ENCODE assay signal across 8 cellular contexts in the genomic region with DNA sequence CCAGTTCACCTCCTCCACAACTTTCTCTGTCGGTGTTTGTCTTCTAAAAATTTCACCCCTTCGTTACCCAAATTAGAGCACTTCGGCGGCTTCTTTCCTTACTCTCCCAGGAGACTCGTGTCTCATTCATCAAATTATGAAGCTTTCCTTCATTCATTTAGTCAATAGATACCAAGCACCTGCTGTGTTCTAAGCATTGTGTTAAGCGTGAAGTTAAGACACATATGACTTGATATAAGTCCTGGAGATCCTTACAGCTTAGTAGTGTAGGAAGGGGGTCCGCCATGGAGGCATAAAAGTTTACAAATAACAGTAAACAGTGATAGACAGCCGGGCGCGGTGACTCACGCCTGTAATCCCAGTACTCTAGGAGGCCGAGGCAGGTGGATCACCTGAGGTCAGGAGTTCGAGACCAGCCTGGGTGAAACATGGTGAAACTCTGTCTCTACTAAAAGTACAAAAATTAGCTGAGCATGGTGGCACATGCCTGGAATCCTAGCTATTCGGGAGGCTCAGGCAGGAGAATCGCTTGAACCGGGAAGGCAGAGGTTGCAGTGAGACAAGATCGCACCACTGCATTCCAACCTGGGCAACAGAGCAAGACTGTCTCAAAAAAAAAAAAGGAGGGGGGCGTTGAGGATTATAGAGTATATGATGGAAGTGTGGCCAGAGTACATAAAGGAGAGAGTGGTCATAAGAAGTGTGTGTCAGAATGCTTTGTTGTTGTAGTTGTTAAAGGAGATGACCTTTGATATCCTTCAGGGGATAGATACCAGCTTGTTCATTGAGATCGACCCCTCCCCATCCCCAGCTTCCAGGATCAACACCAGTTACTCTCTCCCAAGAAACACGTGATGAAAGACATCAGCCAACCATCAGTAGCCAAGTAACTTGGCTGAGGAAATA. TPM values are rescaled to one million over a fixed set of nuclear protein-coding genes. Genes with fewer than 3 reads are reported as not detected.
DNase-seq lines count a peak whose midpoint lies in the region; ATAC-seq and TF ChIP-seq lines count a peak whose summit lies in the region.

No MANE protein-coding gene starts in this region.

- H3K4me3 ChIP-seq in right atrium auricular region, result peak overlapping the region; percentile 24 to 64

- no peaks in the 10 kb centered on the region for H3K27me3 ChIP-seq in right atrium auricular region

- peaks cover 2% of the 10 kb centered on the region for H3K27me3 Mint-ChIP-seq in activated CD4-positive, alpha-beta memory T cell treated with anti-CD3 and anti-CD28 coated beads for 36 hours
- no peaks in the 10 kb centered on the region for H3K27me3 Mint-ChIP-seq in stimulated activated memory B cell treated with anti-CD40 and anti-IgM and Interleukin-4, amounts not matched to agents 10 μg/mL and 1 μg/mL and 100 μg/mL, for 72 hours

- H3K4me3 Mint-ChIP-seq in activated CD4-positive, alpha-beta memory T cell treated with anti-CD3 and anti-CD28 coated beads for 36 hours, result peak overlapping the region; percentile 96
- peak overlapping the region; percentile 88 for H3K4me3 Mint-ChIP-seq in stimulated activated memory B cell treated with anti-CD40 and anti-IgM and Interleukin-4, amounts not matched to agents 10 μg/mL and 1 μg/mL and 100 μg/mL, for 72 hours

- H3K36me3 Mint-ChIP-seq in activated CD4-positive, alpha-beta memory T cell treated with anti-CD3 and anti-CD28 coated beads for 36 hours, result peaks cover 7% of the 10 kb centered on the region
- peaks cover 1% of the 10 kb centered on the region for H3K36me3 Mint-ChIP-seq in stimulated activated memory B cell treated with anti-CD40 and anti-IgM and Interleukin-4, amounts not matched to agents 10 μg/mL and 1 μg/mL and 100 μg/mL, for 72 hours

- H3K27ac ChIP-seq in right atrium auricular region, result peak overlapping the region; percentile 89 to 96

- POLR2A ChIA-PET in activated CD4-positive, alpha-beta memory T cell treated with anti-CD3 and anti-CD28 coated beads for 36 hours (lab: Charles Lee), result interaction anchor here (0.6 kb wide), 1 partner anchor 12 kb away, joined by 4 read pairs; no protein-coding TSS in a partner anchor

- peaks cover 4% of the 10 kb centered on the region for H3K36me3 ChIP-seq in right atrium auricular region

- intact Hi-C loops in activated CD4-positive, alpha-beta memory T cell treated with anti-CD3 and anti-CD28 coated beads for 36 hours (cut with micrococcal nuclease), result loop anchor here (1.0 to 5.0 kb wide), 6 partner anchors 29 to 717 kb away; partner anchors contain the start of genes C15orf62, DNAJC17, KNL1 and RAD51

- TF ChIP-seq CTCF in right atrium auricular region (IDR thresholded peaks at IDR 0.05), result no peak

- H3K9me3 ChIP-seq in right atrium auricular region, result no peaks in the 10 kb centered on the region

- H3K4me1 ChIP-seq in right atrium auricular region, result peaks cover 0 to 45% of the 10 kb centered on the region in 2 donors

- peaks cover 51% of the 10 kb centered on the region for H3K4me1 Mint-ChIP-seq in activated CD4-positive, alpha-beta memory T cell treated with anti-CD3 and anti-CD28 coated beads for 36 hours (ENCODE audit: low read depth)
- H3K4me1 Mint-ChIP-seq in stimulated activated memory B cell treated with anti-CD40 and anti-IgM and Interleukin-4, amounts not matched to agents 10 μg/mL and 1 μg/mL and 100 μg/mL, for 72 hours, result peaks cover 45% of the 10 kb centered on the region

- ATAC-seq in stimulated activated memory B cell treated with anti-CD40 and anti-IgM and Interleukin-4, amounts not matched to agents 10 μg/mL and 1 μg/mL and 100 μg/mL, for 72 hours, result no peak
- no peak for ATAC-seq in GM21723 (IDR thresholded peaks at IDR 0.05; ENCODE audit: unreplicated experiment)
- no peak for ATAC-seq in HG02678 (IDR thresholded peaks at IDR 0.05; ENCODE audit: unreplicated experiment)

- no peaks in the 10 kb centered on the region for H3K9me3 Mint-ChIP-seq in activated CD4-positive, alpha-beta memory T cell treated with anti-CD3 and anti-CD28 coated beads for 36 hours
- no peaks in the 10 kb centered on the region for H3K9me3 Mint-ChIP-seq in stimulated activated memory B cell treated with anti-CD40 and anti-IgM and Interleukin-4, amounts not matched to agents 10 μg/mL and 1 μg/mL and 100 μg/mL, for 72 hours

- DNase-seq in NCI-H146 (lab: John Stamatoyannopoulos, UW), result peak; percentile 31
- DNase-seq in NCI-H146 treated with DMSO at 0.1 percent for 48 hours (lab: John Stamatoyannopoulos, UW; ENCODE audit: unreplicated experiment), result no peak
- peak; percentile 18 for DNase-seq in activated CD4-positive, alpha-beta memory T cell treated with anti-CD3 and anti-CD28 coated beads for 36 hours
- no peak for DNase-seq in right atrium auricular region (ENCODE audit: low spot score)
- DNase-seq in NCI-H510A (lab: John Stamatoyannopoulos, UW), result no peak

- peak overlapping the region; percentile 92 for H3K27ac Mint-ChIP-seq in activated CD4-positive, alpha-beta memory T cell treated with anti-CD3 and anti-CD28 coated beads for 36 hours
- peak overlapping the region; percentile 82 for H3K27ac Mint-ChIP-seq in stimulated activated memory B cell treated with anti-CD40 and anti-IgM and Interleukin-4, amounts not matched to agents 10 μg/mL and 1 μg/mL and 100 μg/mL, for 72 hours

- CTCF ChIA-PET in activated CD4-positive, alpha-beta memory T cell treated with anti-CD3 and anti-CD28 coated beads for 36 hours (lab: Charles Lee), result interaction anchor here (0.9 to 1.7 kb wide), 5 partner anchors 10 to 365 kb away, joined by 3 to 6 read pairs (median 4); partner anchors contain the start of gene KNL1

RNA-seq across cellular contexts. Expression of gene CCDC32, which starts 0.7 kb away (rescaled TPM):
- 10 to 100 TPM; 28.6 to 29.2 TPM for total RNA-seq in activated CD4-positive, alpha-beta memory T cell treated with anti-CD3 and anti-CD28 coated beads for 36 hours
- 10 to 100 TPM; 18.7 to 30.2 TPM for total RNA-seq in right atrium auricular region

RNA-seq across cellular contexts. Expression of gene RPUSD2, which starts 3.5 kb away (rescaled TPM):
- 10 to 100 TPM; 12.7 to 13.7 TPM for total RNA-seq in activated CD4-positive, alpha-beta memory T cell treated with anti-CD3 and anti-CD28 coated beads for 36 hours
- 1 to 10 TPM; 5.6 to 8.5 TPM for total RNA-seq in right atrium auricular region

RNA-seq across cellular contexts. Expression of gene KNL1, which starts 28.5 kb away (rescaled TPM):
- 10 to 100 TPM; 32.8 to 33.1 TPM for total RNA-seq in activated CD4-positive, alpha-beta memory T cell treated with anti-CD3 and anti-CD28 coated beads for 36 hours
- 1 to 10 TPM in 1 of 2 donors, under 1 TPM in 1; 0.51 to 4.6 TPM for total RNA-seq in right atrium auricular region

Comparison
In these comparisons a context has a peak if more than half of its experiments do, and no peak if none do; other contexts are left out.
1. DNase-seq: peak in NCI-H146 (single experiment) and activated CD4-positive, alpha-beta memory T cell treated with anti-CD3 and anti-CD28 coated beads for 36 hours (single experiment); none in NCI-H146 treated with DMSO at 0.1 percent for 48 hours (single experiment), right atrium auricular region (single experiment) and NCI-H510A (single experiment).
2. RNA of gene KNL1, which starts 28.5 kb away (total RNA-seq): 32.8 to 33.1 TPM in activated CD4-positive, alpha-beta memory T cell treated with anti-CD3 and anti-CD28 coated beads for 36 hours; 0.51 to 4.6 TPM in right atrium auricular region; every median in the first group is over 4 times any median in the second.